In the genomic region with DNA sequence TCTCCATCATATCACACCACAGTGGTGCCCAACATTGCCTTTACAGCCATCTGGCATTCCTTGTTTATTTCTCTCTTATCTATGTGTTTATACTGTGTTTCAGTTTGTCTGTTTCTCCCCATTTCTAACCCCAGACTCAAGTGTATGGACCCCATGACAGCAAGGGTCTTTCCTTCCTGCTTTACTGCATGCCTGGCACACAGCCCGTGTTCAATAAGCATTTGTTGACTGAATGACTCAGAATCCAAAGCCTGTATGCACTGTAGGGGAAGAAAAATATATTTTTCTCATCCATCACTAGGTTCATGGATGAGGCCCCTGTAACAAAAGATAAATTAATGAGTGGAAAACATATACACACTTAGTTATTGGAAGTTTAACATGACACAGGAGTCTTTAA, we compare ENCODE assay signal across 26 cellular contexts.
DNase-seq lines count a peak whose midpoint lies in the region; ATAC-seq, FAIRE-seq and TF ChIP-seq lines count a peak whose summit lies in the region.
"Had no signal": no experiment of that assay in that cellular context is flagged by ENCODE, and none has a peak within 500 bp of the region (broad histone marks: within the 10 kb centered on the region; RNA-seq: fewer than 3 reads in every experiment).

No MANE protein-coding gene starts in this region.

- no peaks in the 10 kb centered on the region for H3K79me2 ChIP-seq in HepG2 (ENCODE audit: insufficient read depth, low read length)
- no peaks in the 10 kb centered on the region for H3K79me2 ChIP-seq in astrocyte (ENCODE audit: insufficient read depth, low read length)

- H3K27ac ChIP-seq in HepG2 (ENCODE audit: extremely low read length, insufficient read depth, low read length) (no peak overlapping the region), right lobe of liver (no peak overlapping the region), astrocyte (ENCODE audit: low read depth, low read length) (no peak overlapping the region)
- H3K27ac ChIP-seq: BLaER1, uterus had no signal

- POLR2A ChIA-PET in HepG2 (lab: Yijun Ruan, JAX): interaction anchor here (1.0 kb wide), 1 partner anchor 99 kb away, joined by 3 read pairs; no protein-coding TSS in a partner anchor

- H3K36me3 Mint-ChIP-seq in astrocyte (ENCODE audit: low read depth, unreplicated experiment) (no peaks in the 10 kb centered on the region), immature natural killer cell (no peaks in the 10 kb centered on the region)
- H3K36me3 Mint-ChIP-seq: activated CD8-positive, alpha-beta memory T cell treated with anti-CD3 and anti-CD28 coated beads, Interleukin-2, amount 10 ng/mL, durations not matched to agents 7 days and 5 days; activated naive CD4-positive, alpha-beta T cell treated with anti-CD3 and anti-CD28 coated beads, Interleukin-2, amount 50 U/mL, for 72 hours had no signal

- H3K27ac Mint-ChIP-seq in astrocyte (ENCODE audit: unreplicated experiment) (no peak overlapping the region), immature natural killer cell (no peak overlapping the region)
- H3K27ac Mint-ChIP-seq: activated CD4-positive, alpha-beta T cell treated with anti-CD3 and anti-CD28 coated beads, Interleukin-2, amount 10 ng/mL, durations not matched to agents 24 days and 14 days; activated CD8-positive, alpha-beta memory T cell treated with anti-CD3 and anti-CD28 coated beads, Interleukin-2, amount 10 ng/mL, durations not matched to agents 7 days and 5 days; activated naive CD4-positive, alpha-beta T cell treated with anti-CD3 and anti-CD28 coated beads, Interleukin-2, amount 50 U/mL, for 72 hours; H9 had no signal

- BruUV-seq in HepG2 (replicated peaks; lab: Mats Ljungman, UMichigan): no TSS peak

- H3K4me3 ChIP-seq in HepG2 (replicated peaks in 1 of 3; ENCODE audit: insufficient read depth in 1 of 3, low read depth in 2 of 3, low read length in 3 of 3): no peak overlapping the region
- H3K4me3 ChIP-seq in right lobe of liver: no peak overlapping the region
- no peak overlapping the region for H3K4me3 ChIP-seq in astrocyte (ENCODE audit: insufficient read depth, low read depth, low read length)
- H3K4me3 ChIP-seq: BLaER1, lung, uterus had no signal

- no peaks in the 10 kb centered on the region for H3K27me3 ChIP-seq in HepG2 (ENCODE audit: control insufficient read depth in 1 of 2, insufficient read depth in 2 of 2, low read length in 2 of 2)
- H3K27me3 ChIP-seq in right lobe of liver: no peaks in the 10 kb centered on the region
- H3K27me3 ChIP-seq in astrocyte (ENCODE audit: insufficient read depth, low read length): no peaks in the 10 kb centered on the region
- H3K27me3 ChIP-seq: BLaER1, uterus had no signal

- no peak overlapping the region for H3K4me3 Mint-ChIP-seq in astrocyte (ENCODE audit: unreplicated experiment)
- H3K4me3 Mint-ChIP-seq in immature natural killer cell: no peak overlapping the region
- H3K4me3 Mint-ChIP-seq: activated CD4-positive, alpha-beta T cell treated with anti-CD3 and anti-CD28 coated beads, Interleukin-2, amount 10 ng/mL, durations not matched to agents 24 days and 14 days; activated CD8-positive, alpha-beta memory T cell treated with anti-CD3 and anti-CD28 coated beads, Interleukin-2, amount 10 ng/mL, durations not matched to agents 7 days and 5 days; H9 had no signal

- TF ChIP-seq EP300 in HepG2 (IDR thresholded peaks at IDR 0.05; ENCODE audit: low read depth in 2 of 2, low read length in 2 of 2): peak in 1 of 2 experiments; percentile 71; a peak in 2 of 4 replicates
- no peak for TF ChIP-seq EP300 in HepG2 (CRISPR knock-in tag; IDR thresholded peaks at IDR 0.05; ENCODE audit: borderline replicate concordance)

- CTCF ChIA-PET in HepG2 (lab: Yijun Ruan, JAX; ENCODE audit: low intra/inter-chr PET ratio, low total read pairs): no interaction called here

- intact Hi-C loops in HepG2 (cut with micrococcal nuclease; ENCODE audit: unreplicated experiment) (loop anchor here (10.0 kb wide), 4 partner anchors 99 to 631 kb away; a partner anchor contains a TSS), right lobe of liver (cut with DNase I) (no loop called here)

- no peak overlapping the region for H3K9ac ChIP-seq in HepG2 (ENCODE audit: insufficient read depth, low read depth, low read length)
- no peak overlapping the region for H3K9ac ChIP-seq in astrocyte (ENCODE audit: low read length)
- H3K9ac ChIP-seq: BLaER1 had no signal

- TF ChIP-seq CTCF in HepG2 (CRISPR knock-in tag; IDR thresholded peaks at IDR 0.05) (no peak), right lobe of liver (IDR thresholded peaks at IDR 0.05) (no peak), astrocyte (IDR thresholded peaks at IDR 0.05; ENCODE audit: insufficient read depth, low read depth, low read length) (no peak)

- no peaks in the 10 kb centered on the region for H3K9me3 ChIP-seq in HepG2 (ENCODE audit: low read length)
- no peaks in the 10 kb centered on the region for H3K9me3 ChIP-seq in right lobe of liver
- H3K9me3 ChIP-seq in astrocyte (ENCODE audit: insufficient read depth, low read depth, low read length): no peaks in the 10 kb centered on the region
- H3K9me3 ChIP-seq: BLaER1, uterus had no signal

- peak; percentile 83 for DNase-seq in HepG2 (ENCODE audit: low spot score)
- no peak for DNase-seq in right lobe of liver
- DNase-seq in astrocyte (ENCODE audit: low read depth): peak; percentile 3
- peak; percentile 12 for DNase-seq in iris pigment epithelial cell (ENCODE audit: low read depth)
- no peak for DNase-seq in NCI-H2171 (lab: John Stamatoyannopoulos, UW)
- no peak for DNase-seq in NCI-H187 treated with DMSO at 0.1 percent for 48 hours (lab: John Stamatoyannopoulos, UW)
- DNase-seq in immature natural killer cell: no peak
- DNase-seq: activated CD4-positive, alpha-beta T cell treated with anti-CD3 and anti-CD28 coated beads, Interleukin-2, amount 10 ng/mL, durations not matched to agents 24 days and 14 days; activated CD8-positive, alpha-beta memory T cell treated with anti-CD3 and anti-CD28 coated beads, Interleukin-2, amount 10 ng/mL, durations not matched to agents 7 days and 5 days; dermis blood vessel endothelial cell; foreskin fibroblast; H9; hippocampal formation; Karpas-422; kidney; NCI-H1048; NCI-H748 treated with DMSO at 0.1 percent for 48 hours; T-helper 1 cell; uterus had no signal

- H3K4me1 Mint-ChIP-seq in astrocyte (ENCODE audit: low read depth, unreplicated experiment): peaks cover 6% of the 10 kb centered on the region
- H3K4me1 Mint-ChIP-seq in immature natural killer cell: no peaks in the 10 kb centered on the region
- H3K4me1 Mint-ChIP-seq: activated CD4-positive, alpha-beta T cell treated with anti-CD3 and anti-CD28 coated beads, Interleukin-2, amount 10 ng/mL, durations not matched to agents 24 days and 14 days; activated CD8-positive, alpha-beta memory T cell treated with anti-CD3 and anti-CD28 coated beads, Interleukin-2, amount 10 ng/mL, durations not matched to agents 7 days and 5 days had no signal

- TF ChIP-seq POLR2A in HepG2 (IDR thresholded peaks at IDR 0.05; ENCODE audit: insufficient read depth in 1 of 2, low read depth in 2 of 2, low read length in 2 of 2) (no peak), right lobe of liver (IDR thresholded peaks at IDR 0.05) (no peak)

- H3K36me3 ChIP-seq in HepG2 (replicated peaks in 1 of 2; ENCODE audit: control insufficient read depth in 1 of 2, insufficient read depth in 2 of 2, low read length in 2 of 2): no peaks in the 10 kb centered on the region
- no peaks in the 10 kb centered on the region for H3K36me3 ChIP-seq in right lobe of liver
- H3K36me3 ChIP-seq in astrocyte (ENCODE audit: insufficient read depth, low read length): no peaks in the 10 kb centered on the region
- H3K36me3 ChIP-seq: BLaER1, uterus had no signal

- TF ChIP-seq RAD21 in HepG2 (CRISPR knock-in tag; IDR thresholded peaks at IDR 0.05): no peak

- peak overlapping the region; percentile 39; the same call in 1 of the 2 replicates for H3K4me2 ChIP-seq in HepG2 (ENCODE audit: low read depth, low read length)
- H3K4me2 ChIP-seq in astrocyte (ENCODE audit: low read length): peak overlapping the region; percentile 7
- H3K4me2 ChIP-seq: BLaER1 had no signal

- H3K9me3 Mint-ChIP-seq in astrocyte (ENCODE audit: unreplicated experiment) (no peaks in the 10 kb centered on the region), immature natural killer cell (peaks cover 0 to 5% (median 0%) of the 10 kb centered on the region in 6 donors)
- H3K9me3 Mint-ChIP-seq: activated CD4-positive, alpha-beta T cell treated with anti-CD3 and anti-CD28 coated beads, Interleukin-2, amount 10 ng/mL, durations not matched to agents 24 days and 14 days; activated naive CD4-positive, alpha-beta T cell treated with anti-CD3 and anti-CD28 coated beads, Interleukin-2, amount 50 U/mL, for 72 hours; H9 had no signal

- 0% methylated on average over 1 of the region's 1 CpG for WGBS in HepG2 (ENCODE audit: low lambda C conversion rate)
- 14% methylated on average over 1 of the region's 1 CpG for WGBS in right lobe of liver (ENCODE audit: insufficient coverage, low coverage, low lambda C conversion rate, missing lambda C conversion rate)

- no peaks in the 10 kb centered on the region for H3K27me3 Mint-ChIP-seq in astrocyte (ENCODE audit: low read depth, unreplicated experiment)
- H3K27me3 Mint-ChIP-seq in immature natural killer cell (ENCODE audit: low read depth in 3 of 3): no peaks in the 10 kb centered on the region
- H3K27me3 Mint-ChIP-seq: activated CD4-positive, alpha-beta T cell treated with anti-CD3 and anti-CD28 coated beads, Interleukin-2, amount 10 ng/mL, durations not matched to agents 24 days and 14 days; activated CD8-positive, alpha-beta memory T cell treated with anti-CD3 and anti-CD28 coated beads, Interleukin-2, amount 10 ng/mL, durations not matched to agents 7 days and 5 days had no signal

- H4K20me1 ChIP-seq in HepG2 (ENCODE audit: insufficient read depth, low read length) (no peaks in the 10 kb centered on the region), astrocyte (ENCODE audit: insufficient read depth, low read length) (no peaks in the 10 kb centered on the region)
- H4K20me1 ChIP-seq: BLaER1 had no signal

- H2AFZ ChIP-seq in HepG2 (ENCODE audit: low read length): no peak overlapping the region
- H2AFZ ChIP-seq in astrocyte (ENCODE audit: low read depth, low read length): no peak overlapping the region

- peaks cover 78% of the 10 kb centered on the region for H3K4me1 ChIP-seq in HepG2 (ENCODE audit: insufficient read depth, low read length)
- H3K4me1 ChIP-seq in right lobe of liver: no peaks in the 10 kb centered on the region
- peaks cover 9% of the 10 kb centered on the region for H3K4me1 ChIP-seq in astrocyte (ENCODE audit: insufficient read depth, low read length)
- H3K4me1 ChIP-seq: BLaER1, uterus had no signal

- in situ Hi-C loops in HepG2 (cut with HindIII; ENCODE audit: extremely low pct_ligation_motif_present, low pct_unique_long_range_greater_than_20kb): loop anchor here (10.0 kb wide), 1 partner anchor 99 kb away; no protein-coding TSS in a partner anchor

- FAIRE-seq in HepG2 (lab: Jason Lieb, UNC) (no peak), astrocyte (lab: Jason Lieb, UNC) (no peak)
- FAIRE-seq: D721Med, HTR-8/SVneo, kidney had no signal

- ATAC-seq in HepG2 (peak; percentile 80), right lobe of liver (no peak), GM18907 (IDR thresholded peaks at IDR 0.05; ENCODE audit: unreplicated experiment) (no peak)
- ATAC-seq: activated CD8-positive, alpha-beta memory T cell treated with anti-CD3 and anti-CD28 coated beads, Interleukin-2, amount 10 ng/mL, durations not matched to agents 7 days and 5 days; activated naive CD4-positive, alpha-beta T cell treated with anti-CD3 and anti-CD28 coated beads, Interleukin-2, amount 50 U/mL, for 72 hours; sciatic nerve had no signal

Comparison
In these comparisons a context has a peak if more than half of its experiments do, and no peak if none do; other contexts are left out.
1. DNase-seq: peak in HepG2 (single experiment), astrocyte (single experiment) and iris pigment epithelial cell (single experiment); none in right lobe of liver (0 of 3), NCI-H2171 (single experiment), NCI-H187 treated with DMSO at 0.1 percent for 48 hours (single experiment) and immature natural killer cell (0 of 3).